ENCODE assay signal across 21 cellular contexts in genomic region chr13:65631078-65631477, GRCh38.
"Had no signal": no experiment of that assay in that cellular context is flagged by ENCODE, and none has a peak within 500 bp of the region (broad histone marks: within the 10 kb centered on the region; RNA-seq: fewer than 3 reads in every experiment).

No MANE protein-coding gene starts in this region.

- H3K4me3 ChIP-seq: adrenal gland, cardiac muscle cell, left ventricle myocardium inferior, ovary, skin epidermis, thoracic aorta, vagina had no signal

- H3K36me3 ChIP-seq: adrenal gland, cardiac muscle cell, left ventricle myocardium inferior, ovary, thoracic aorta, vagina, WERI-Rb-1 had no signal

- H3K27me3 ChIP-seq: adrenal gland, cardiac muscle cell, ovary, vagina had no signal

- DNase-seq: activated CD4-positive, alpha-beta T cell treated with anti-CD3 and anti-CD28 coated beads for 1 hour; activated CD4-positive, alpha-beta T cell treated with anti-CD3 and anti-CD28 coated beads, Interleukin-2, amount 50 U/mL, for 1 hour; activated CD8-positive, alpha-beta T cell treated with anti-CD3 and anti-CD28 coated beads, Interleukin-2, amount 10 ng/mL, durations not matched to agents 7 days and 5 days; adrenal gland; effector CD4-positive, alpha-beta T cell; hippocampal formation; left ventricle myocardium inferior; natural killer cell; ovary; right cardiac atrium; stimulated activated CD4-positive, alpha-beta T cell treated with anti-CD3 and anti-CD28 coated beads, Interleukin-15, amount 100 ng/mL, for 24 hours; stimulated activated CD4-positive, alpha-beta T cell treated with anti-CD3 and anti-CD28 coated beads, Interleukin-2, amount 100 ng/mL, for 48 hours; stimulated activated CD8-positive, alpha-beta memory T cell treated with anti-CD3 and anti-CD28 coated beads, Interleukin-4, amount 100 ng/mL, for 48 hours; stimulated activated naive B cell treated with anti-CD40 and anti-IgM and Interleukin-4, amounts not matched to agents 10 μg/mL and 1 μg/mL and 100 μg/mL, for 72 hours; T-helper 1 cell; WERI-Rb-1 had no signal

- ATAC-seq: activated CD8-positive, alpha-beta T cell treated with anti-CD3 and anti-CD28 coated beads, Interleukin-2, amount 10 ng/mL, durations not matched to agents 7 days and 5 days; activated naive CD4-positive, alpha-beta T cell treated with anti-CD3 and anti-CD28 coated beads, Interleukin-2, amount 50 U/mL, for 72 hours; natural killer cell; right cardiac atrium; stimulated activated naive B cell treated with anti-CD40 and anti-IgM and Interleukin-4, amounts not matched to agents 10 μg/mL and 1 μg/mL and 100 μg/mL, for 72 hours had no signal

- H3K4me1 ChIP-seq: adrenal gland, left ventricle myocardium inferior, vagina had no signal

- H3K9me3 ChIP-seq: adrenal gland, left ventricle myocardium inferior, ovary, thoracic aorta, vagina had no signal

- H3K27ac ChIP-seq: adrenal gland, cardiac muscle cell, left ventricle myocardium inferior, ovary, skin epidermis, thoracic aorta, vagina, WERI-Rb-1 had no signal
